11 cellular contexts compared by ENCODE assay signal in genomic region chr3:74883690-74884089, GRCh38.
DNase-seq lines count a peak whose midpoint lies in the region; ATAC-seq, FAIRE-seq and TF ChIP-seq lines count a peak whose summit lies in the region.
"Had no signal": no experiment of that assay in that cellular context is flagged by ENCODE, and none has a peak within 500 bp of the region (broad histone marks: within the 10 kb centered on the region; RNA-seq: fewer than 3 reads in every experiment).

No MANE protein-coding gene starts in this region.

- FAIRE-seq in bronchial epithelial cell (lab: Jason Lieb, UNC), result no peak

- H3K27ac ChIP-seq in lower lobe of right lung, result no peak overlapping the region
- H3K27ac ChIP-seq: parathyroid adenoma had no signal

- H3K4me3 ChIP-seq in LNCaP clone FGC (ENCODE audit: low read depth, low read length) (no peak overlapping the region), bronchial epithelial cell (ENCODE audit: low read depth, low read length) (no peak overlapping the region), lower lobe of right lung (no peak overlapping the region)

- TF ChIP-seq CTCF in LNCaP clone FGC (IDR thresholded peaks at IDR 0.05; ENCODE audit: control insufficient read depth, extremely low read depth, insufficient read depth) (peak; percentile 75), bronchial epithelial cell (IDR thresholded peaks at IDR 0.05; ENCODE audit: insufficient read depth, low read length, severe bottlenecking) (peak; percentile 58), lower lobe of right lung (IDR thresholded peaks at IDR 0.05) (peak; percentile 11)

- ATAC-seq in lower lobe of right lung (no peak), HG02642 (IDR thresholded peaks at IDR 0.05; ENCODE audit: poor library complexity, unreplicated experiment) (no peak), left ventricle myocardium superior (no peak)

- intact Hi-C loops in lower lobe of right lung (cut with DNase I) (no loop called here), left ventricle myocardium superior (cut with micrococcal nuclease) (no loop called here)

- H3K9me3 ChIP-seq in lower lobe of right lung, result no peaks in the 10 kb centered on the region

- H3K4me1 ChIP-seq in lower lobe of right lung, result no peaks in the 10 kb centered on the region
- H3K4me1 ChIP-seq: parathyroid adenoma had no signal

- DNase-seq in EL (peak; percentile 10), LNCaP clone FGC (ENCODE audit: low read depth) (no peak), bronchial epithelial cell (ENCODE audit: low read depth) (peak; percentile 32), lower lobe of right lung (no peak), DMS79 (lab: John Stamatoyannopoulos, UW) (no peak), left ventricle myocardium superior (no peak)
- no peak for DNase-seq in activated naive CD4-positive, alpha-beta T cell (lab: John Stamatoyannopoulos, UW)
- DNase-seq: activated CD8-positive, alpha-beta memory T cell treated with anti-CD3 and anti-CD28 coated beads, Interleukin-2, amount 50 U/mL, for 48 hours; NCI-H1436 had no signal

- H3K27me3 ChIP-seq in bronchial epithelial cell (ENCODE audit: control insufficient read depth, insufficient read depth, low read length) (no peaks in the 10 kb centered on the region), lower lobe of right lung (ENCODE audit: low read depth) (no peaks in the 10 kb centered on the region)

- H3K36me3 ChIP-seq in bronchial epithelial cell (ENCODE audit: control insufficient read depth, insufficient read depth, low read length) (no peaks in the 10 kb centered on the region), lower lobe of right lung (no peaks in the 10 kb centered on the region)

Comparison
In these comparisons a context has a peak if more than half of its experiments do, and no peak if none do; other contexts are left out.
1. DNase-seq: peak in EL (single experiment) and bronchial epithelial cell (single experiment); none in LNCaP clone FGC (single experiment), lower lobe of right lung (single experiment), activated naive CD4-positive, alpha-beta T cell (0 of 4), DMS79 (single experiment) and left ventricle myocardium superior (single experiment).
2. CTCF ChIP-seq: peak in every context shown above with its lines; median percentile 75 in LNCaP clone FGC; 58 in bronchial epithelial cell; 11 in lower lobe of right lung.